Comparison of ENCODE assay signal across 1 cellular context in genomic region chr2:236933351-236933750, GRCh38.
TF ChIP-seq lines count a peak whose summit lies in the region.

No MANE protein-coding gene starts in this region.

TF ChIP-seq in HepG2, 621 proteins besides CTCF, POLR2A, EP300 and RAD21 (continued from another document):
- TF ChIP-seq, protein P1, sequence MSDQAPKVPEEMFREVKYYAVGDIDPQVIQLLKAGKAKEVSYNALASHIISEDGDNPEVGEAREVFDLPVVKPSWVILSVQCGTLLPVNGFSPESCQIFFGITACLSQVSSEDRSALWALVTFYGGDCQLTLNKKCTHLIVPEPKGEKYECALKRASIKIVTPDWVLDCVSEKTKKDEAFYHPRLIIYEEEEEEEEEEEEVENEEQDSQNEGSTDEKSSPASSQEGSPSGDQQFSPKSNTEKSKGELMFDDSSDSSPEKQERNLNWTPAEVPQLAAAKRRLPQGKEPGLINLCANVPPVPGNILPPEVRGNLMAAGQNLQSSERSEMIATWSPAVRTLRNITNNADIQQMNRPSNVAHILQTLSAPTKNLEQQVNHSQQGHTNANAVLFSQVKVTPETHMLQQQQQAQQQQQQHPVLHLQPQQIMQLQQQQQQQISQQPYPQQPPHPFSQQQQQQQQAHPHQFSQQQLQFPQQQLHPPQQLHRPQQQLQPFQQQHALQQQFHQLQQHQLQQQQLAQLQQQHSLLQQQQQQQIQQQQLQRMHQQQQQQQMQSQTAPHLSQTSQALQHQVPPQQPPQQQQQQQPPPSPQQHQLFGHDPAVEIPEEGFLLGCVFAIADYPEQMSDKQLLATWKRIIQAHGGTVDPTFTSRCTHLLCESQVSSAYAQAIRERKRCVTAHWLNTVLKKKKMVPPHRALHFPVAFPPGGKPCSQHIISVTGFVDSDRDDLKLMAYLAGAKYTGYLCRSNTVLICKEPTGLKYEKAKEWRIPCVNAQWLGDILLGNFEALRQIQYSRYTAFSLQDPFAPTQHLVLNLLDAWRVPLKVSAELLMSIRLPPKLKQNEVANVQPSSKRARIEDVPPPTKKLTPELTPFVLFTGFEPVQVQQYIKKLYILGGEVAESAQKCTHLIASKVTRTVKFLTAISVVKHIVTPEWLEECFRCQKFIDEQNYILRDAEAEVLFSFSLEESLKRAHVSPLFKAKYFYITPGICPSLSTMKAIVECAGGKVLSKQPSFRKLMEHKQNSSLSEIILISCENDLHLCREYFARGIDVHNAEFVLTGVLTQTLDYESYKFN (CRISPR knock-in tag; conservative IDR thresholded peaks at IDR 0.05) = no peak
- no peak for TF ChIP-seq ZSCAN20 (CRISPR knock-in tag; IDR thresholded peaks at IDR 0.05; ENCODE audit: borderline replicate concordance)
- no peak for TF ChIP-seq ZNF572 (CRISPR knock-in tag; IDR thresholded peaks at IDR 0.05)
- TF ChIP-seq, protein P2, sequence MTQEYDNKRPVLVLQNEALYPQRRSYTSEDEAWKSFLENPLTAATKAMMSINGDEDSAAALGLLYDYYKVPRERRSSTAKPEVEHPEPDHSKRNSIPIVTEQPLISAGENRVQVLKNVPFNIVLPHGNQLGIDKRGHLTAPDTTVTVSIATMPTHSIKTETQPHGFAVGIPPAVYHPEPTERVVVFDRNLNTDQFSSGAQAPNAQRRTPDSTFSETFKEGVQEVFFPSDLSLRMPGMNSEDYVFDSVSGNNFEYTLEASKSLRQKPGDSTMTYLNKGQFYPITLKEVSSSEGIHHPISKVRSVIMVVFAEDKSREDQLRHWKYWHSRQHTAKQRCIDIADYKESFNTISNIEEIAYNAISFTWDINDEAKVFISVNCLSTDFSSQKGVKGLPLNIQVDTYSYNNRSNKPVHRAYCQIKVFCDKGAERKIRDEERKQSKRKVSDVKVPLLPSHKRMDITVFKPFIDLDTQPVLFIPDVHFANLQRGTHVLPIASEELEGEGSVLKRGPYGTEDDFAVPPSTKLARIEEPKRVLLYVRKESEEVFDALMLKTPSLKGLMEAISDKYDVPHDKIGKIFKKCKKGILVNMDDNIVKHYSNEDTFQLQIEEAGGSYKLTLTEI (CRISPR knock-in tag; conservative IDR thresholded peaks at IDR 0.05) = no peak
- TF ChIP-seq NFKB2 (CRISPR knock-in tag; IDR thresholded peaks at IDR 0.05; ENCODE audit: borderline replicate concordance) = no peak
- no peak for TF ChIP-seq SP1 (IDR thresholded peaks at IDR 0.05)
- no peak for TF ChIP-seq SP1 (CRISPR knock-in tag; IDR thresholded peaks at IDR 0.05)
